15 cellular contexts compared by ENCODE assay signal in genomic region chr1:94142022-94142421, GRCh38. TPM values are rescaled to one million over a fixed set of nuclear protein-coding genes. Genes with fewer than 3 reads are reported as not detected.
DNase-seq lines count a peak whose midpoint lies in the region; ATAC-seq and TF ChIP-seq lines count a peak whose summit lies in the region.
"Had no signal": no experiment of that assay in that cellular context is flagged by ENCODE, and none has a peak within 500 bp of the region (broad histone marks: within the 10 kb centered on the region; RNA-seq: fewer than 3 reads in every experiment).

No MANE protein-coding gene starts in this region.

- H3K27ac ChIP-seq in heart right ventricle (peak overlapping the region in 5 of 10 donors; percentile 0 to 61 (median 43)), caudate nucleus (ENCODE audit: low read depth, low read length) (no peak overlapping the region)
- H3K27ac ChIP-seq: cardiac muscle cell had no signal

- WGBS in heart right ventricle, 2 donors: 67 to 77% methylated on average over 1 of the region's 1 CpG

- TF ChIP-seq CTCF in heart right ventricle (IDR thresholded peaks at IDR 0.05) (no peak), cardiac fibroblast (IDR thresholded peaks at IDR 0.05; ENCODE audit: low read depth, low read length) (no peak)

- H3K9me3 ChIP-seq in heart right ventricle: no peaks in the 10 kb centered on the region

- peak in 6 of 8 donors; percentile 46 to 81 (median 59) for ATAC-seq in heart right ventricle
- ATAC-seq in Right ventricle myocardium superior (ENCODE audit: poor library complexity): no peak
- ATAC-seq in GM21515 (IDR thresholded peaks at IDR 0.05; ENCODE audit: unreplicated experiment): no peak

- no peak for DNase-seq in heart right ventricle
- DNase-seq in Right ventricle myocardium superior: no peak
- DNase-seq in cardiac fibroblast (ENCODE audit: low read depth in 2 of 2): peak; percentile 61 to 67
- DNase-seq in iris pigment epithelial cell (ENCODE audit: low read depth): peak; percentile 82
- DNase-seq in caudate nucleus (lab: John Stamatoyannopoulos, UW): no peak
- DNase-seq in cerebellar cortex (ENCODE audit: low spot score): no peak
- no peak for DNase-seq in SHP77 (lab: John Stamatoyannopoulos, UW)
- DNase-seq: activated gamma-delta T cell treated with Interleukin-2 at 50 U/mL for 16 hours; Calu3; NCI-H1092 treated with DMSO at 0.1 percent for 48 hours; NCI-H2227 treated with DMSO at 0.1 percent for 48 hours; stimulated activated naive CD4-positive, alpha-beta T cell had no signal

- no peaks in the 10 kb centered on the region for H3K27me3 ChIP-seq in heart right ventricle
- H3K27me3 ChIP-seq: cardiac muscle cell had no signal

- H3K4me3 ChIP-seq in heart right ventricle: no peak overlapping the region
- no peak overlapping the region for H3K4me3 ChIP-seq in cardiac fibroblast (replicated peaks in 1 of 2; ENCODE audit: low read depth in 2 of 2, low read length in 2 of 2)
- H3K4me3 ChIP-seq: cardiac muscle cell had no signal

- peaks cover 0 to 15% (median 5%) of the 10 kb centered on the region in 9 donors for H3K4me1 ChIP-seq in heart right ventricle

- intact Hi-C loops in heart right ventricle (cut with DNase I): loop anchor here in 1 of 10 donors (10.0 kb wide), 1 partner anchor 67 kb away; no protein-coding TSS in a partner anchor
- intact Hi-C loops in Right ventricle myocardium superior (cut with DNase I): no loop called here

- no peaks in the 10 kb centered on the region for H3K36me3 ChIP-seq in heart right ventricle
- H3K36me3 ChIP-seq: cardiac muscle cell had no signal

RNA-seq across cellular contexts. Expression of gene ABCA4, which starts 21.1 kb away (rescaled TPM):
- total RNA-seq in heart right ventricle (under 1 TPM; 0.05 to 0.66 (median 0.22) TPM), Right ventricle myocardium superior (0.08 TPM)
- polyA plus RNA-seq in heart right ventricle: under 1 TPM; 0.09 to 0.22 TPM
- total RNA-seq: cardiac muscle cell had no signal
- polyA plus RNA-seq: neural cell had no signal

Comparison
In these comparisons a context has a peak if more than half of its experiments do, and no peak if none do; other contexts are left out.
1. ATAC-seq: peak in heart right ventricle (6 of 8); none in Right ventricle myocardium superior (single experiment) and GM21515 (single experiment).
2. DNase-seq: peak in cardiac fibroblast (2 of 2) and iris pigment epithelial cell (single experiment); none in heart right ventricle (0 of 2), Right ventricle myocardium superior (single experiment), caudate nucleus (0 of 61), cerebellar cortex (single experiment) and SHP77 (0 of 2).